8 cellular contexts compared by ENCODE assay signal in genomic region chr20:31674895-31675827, GRCh38. TPM values are rescaled to one million over a fixed set of nuclear protein-coding genes. Genes with fewer than 3 reads are reported as not detected.
DNase-seq lines count a peak whose midpoint lies in the region; ATAC-seq, FAIRE-seq and TF ChIP-seq lines count a peak whose summit lies in the region.

No MANE protein-coding gene starts in this region.

- H3K27ac ChIP-seq in vagina, result peak overlapping the region; percentile 83

- peak; percentile 60 for TF ChIP-seq POLR2A in GM12892 (IDR thresholded peaks at IDR 0.05; ENCODE audit: low read depth, low read length)
- TF ChIP-seq POLR2A in vagina (IDR thresholded peaks at IDR 0.05), result no peak

- TF ChIP-seq CTCF in vagina (IDR thresholded peaks at IDR 0.05), result no peak

- DNase-seq in GM12892 (ENCODE audit: insufficient read length), result peak; percentile 46
- DNase-seq in SIG-M5 treated with dmso at 0.1 percent for 504 hours (lab: John Stamatoyannopoulos, UW; ENCODE audit: unreplicated experiment), result peak; percentile 92
- DNase-seq in activated naive CD4-positive, alpha-beta T cell treated with Interleukin-2 at 50 U/mL for 16 hours, result peak; percentile 59
- DNase-seq in head of caudate nucleus, result peak in 41 of 42 donors; percentile 27 to 86 (median 60)
- DNase-seq in putamen (ENCODE audit: low spot score), result peak; percentile 65
- no peak for DNase-seq in vagina (ENCODE audit: extremely low spot score in 2 of 2)
- no peak for DNase-seq in DMS53 treated with DMSO at 0.1 percent for 48 hours (lab: John Stamatoyannopoulos, UW; ENCODE audit: unreplicated experiment)

- no peaks in the 10 kb centered on the region for H3K9me3 ChIP-seq in vagina

- peaks cover 95% of the 10 kb centered on the region for H3K4me1 ChIP-seq in vagina

- peak; percentile 62 for ATAC-seq in HG02943 (IDR thresholded peaks at IDR 0.05; ENCODE audit: low read depth, unreplicated experiment)

- no peaks in the 10 kb centered on the region for H3K27me3 ChIP-seq in vagina

- H3K36me3 ChIP-seq in vagina, result no peaks in the 10 kb centered on the region

- no peak for FAIRE-seq in GM12892 (lab: Jason Lieb, UNC)

- intact Hi-C loops in head of caudate nucleus (cut with DNase I) (no loop called here), vagina (cut with DNase I) (no loop called here)

- peak overlapping the region; percentile 9 to 17 for H3K4me3 ChIP-seq in vagina

RNA-seq across cellular contexts. Expression of gene COX4I2, which starts 37.4 kb away (rescaled TPM):
- not detected for polyA plus RNA-seq in GM12892 (2012; ENCODE audit: missing spikeins)
- 2.5 TPM for total RNA-seq in vagina

RNA-seq across cellular contexts. Expression of gene BCL2L1, which starts 47.5 kb away (rescaled TPM):
- 45.0 TPM for polyA plus RNA-seq in GM12892 (2012; ENCODE audit: missing spikeins)
- total RNA-seq in vagina, result 57.2 TPM

Comparison
In these comparisons a context has a peak if more than half of its experiments do, and no peak if none do; other contexts are left out.
1. DNase-seq: peak in GM12892 (single experiment), SIG-M5 treated with dmso at 0.1 percent for 504 hours (single experiment), activated naive CD4-positive, alpha-beta T cell treated with Interleukin-2 at 50 U/mL for 16 hours (single experiment), head of caudate nucleus (41 of 42) and putamen (single experiment); none in vagina (0 of 2) and DMS53 treated with DMSO at 0.1 percent for 48 hours (single experiment).